ENCODE assay signal across 15 cellular contexts in genomic region chr5:160702856-160703453, GRCh38.
DNase-seq lines count a peak whose midpoint lies in the region; ATAC-seq, FAIRE-seq and TF ChIP-seq lines count a peak whose summit lies in the region.
"Had no signal": no experiment of that assay in that cellular context is flagged by ENCODE, and none has a peak within 500 bp of the region (broad histone marks: within the 10 kb centered on the region; RNA-seq: fewer than 3 reads in every experiment).

No MANE protein-coding gene starts in this region.

- CTCF ChIA-PET in HEK293T (lab: Yijun Ruan, JAX), result no interaction called here

- H4K20me1 ChIP-seq in OCI-LY3 (ENCODE audit: insufficient read depth, low read length), result no peaks in the 10 kb centered on the region

- peaks cover 5% of the 10 kb centered on the region; the same call in 1 of the 2 replicates for H3K9me3 ChIP-seq in OCI-LY3 (ENCODE audit: insufficient read depth, low read length)

- DNase-seq in D721Med (ENCODE audit: insufficient read length, low spot score) (no peak), DMS53 treated with DMSO at 0.1 percent for 48 hours (lab: John Stamatoyannopoulos, UW; ENCODE audit: unreplicated experiment) (no peak), HEK293T (ENCODE audit: extremely low spot score) (no peak), ACHN (no peak)
- DNase-seq: COR-L47, naive B cell, NCI-H1048, WERI-Rb-1 had no signal

- H3K4me2 ChIP-seq in OCI-LY3 (ENCODE audit: low read length), result 0 out of 2 replicates have a peak overlapping the region, but pooled peaks have one; percentile 30
- H3K4me2 ChIP-seq: GM23338 had no signal

- no peaks in the 10 kb centered on the region for H3K79me2 ChIP-seq in OCI-LY3 (ENCODE audit: low read length)

- H3K36me3 ChIP-seq in OCI-LY3 (replicated peaks; ENCODE audit: low read depth, low read length), result no peaks in the 10 kb centered on the region
- H3K36me3 ChIP-seq: WERI-Rb-1 had no signal

- H3K9ac ChIP-seq in OCI-LY3 (ENCODE audit: low read length), result no peak overlapping the region

- POLR2A ChIA-PET in HEK293T (lab: Yijun Ruan, JAX), result no interaction called here

- no peak for TF ChIP-seq CTCF in OCI-LY3 (IDR thresholded peaks at IDR 0.05; ENCODE audit: low read depth, low read length)
- TF ChIP-seq CTCF in D721Med (IDR thresholded peaks at IDR 0.05; ENCODE audit: insufficient read depth, missing control alignments), result no peak

- no peak for FAIRE-seq in D721Med (lab: Jason Lieb, UNC)
- FAIRE-seq: endometrium had no signal

- H2AFZ ChIP-seq in OCI-LY3 (ENCODE audit: low read depth, low read length), result no peak overlapping the region
- H2AFZ ChIP-seq: GM23338 had no signal

- H3K27ac ChIP-seq in OCI-LY3 (ENCODE audit: low read length), result no peak overlapping the region
- H3K27ac ChIP-seq: WERI-Rb-1 had no signal

- H3K4me1 ChIP-seq in OCI-LY3 (ENCODE audit: low read length), result peaks cover 17% of the 10 kb centered on the region

- ATAC-seq in GM18858 (IDR thresholded peaks at IDR 0.05; ENCODE audit: unreplicated experiment) (peak; percentile 96), GM21526 (IDR thresholded peaks at IDR 0.05; ENCODE audit: low FRiP score, unreplicated experiment) (peak; percentile 96), HG03103 (IDR thresholded peaks at IDR 0.05; ENCODE audit: low read depth, unreplicated experiment) (peak; percentile 91)
- ATAC-seq: GM23338, Panc1 had no signal

- peaks cover 27% of the 10 kb centered on the region for H3K27me3 ChIP-seq in OCI-LY3 (ENCODE audit: low read depth, low read length)

- in situ Hi-C loops in ACHN (cut with HindIII; ENCODE audit: low pct_ligation_motif_present, low pct_unique_long_range_greater_than_20kb, low sequenced_read_pairs), result no loop called here

- H3K4me3 ChIP-seq in OCI-LY3 (ENCODE audit: low read length), result no peak overlapping the region
- H3K4me3 ChIP-seq: GM23338 had no signal

TF ChIP-seq in HEK293T, 16 proteins besides CTCF, POLR2A, EP300 and RAD21:
- TF ChIP-seq ZNF384 (IDR thresholded peaks at IDR 0.05) (no peak), FOXM1 (IDR thresholded peaks at IDR 0.05; ENCODE audit: borderline replicate concordance) (no peak), SUZ12 (IDR thresholded peaks at IDR 0.05) (no peak), CTBP1 (IDR thresholded peaks at IDR 0.05; ENCODE audit: borderline replicate concordance) (no peak), HDGF (IDR thresholded peaks at IDR 0.05; ENCODE audit: borderline replicate concordance) (no peak), SP1 (IDR thresholded peaks at IDR 0.05) (no peak), FOXK2 (IDR thresholded peaks at IDR 0.05) (no peak), PKNOX1 (IDR thresholded peaks at IDR 0.05) (no peak), ELF4 (IDR thresholded peaks at IDR 0.05) (no peak), L3MBTL2 (conservative IDR thresholded peaks at IDR 0.05) (no peak), BHLHE40 (IDR thresholded peaks at IDR 0.05; ENCODE audit: borderline replicate concordance) (no peak), FOXA1 (IDR thresholded peaks at IDR 0.05) (no peak), LEF1 (IDR thresholded peaks at IDR 0.05; ENCODE audit: borderline replicate concordance) (no peak), NFRKB (IDR thresholded peaks at IDR 0.05) (no peak), TARDBP (IDR thresholded peaks at IDR 0.05) (no peak), ARNT (IDR thresholded peaks at IDR 0.05) (no peak)
